Comparison of ENCODE assay signal across 8 cellular contexts in genomic region chr3:197298341-197298857, GRCh38. TPM values are rescaled to one million over a fixed set of nuclear protein-coding genes. Genes with fewer than 3 reads are reported as not detected.
DNase-seq lines count a peak whose midpoint lies in the region; ATAC-seq, FAIRE-seq and TF ChIP-seq lines count a peak whose summit lies in the region.

TSS of gene DLG1 (minus strand) at chr3:197298612. CDS start at chr3:197297204, 1,408 bp downstream.

- H3K27me3 ChIP-seq in left ventricle myocardium inferior (ENCODE audit: low read depth) (no peaks in the 10 kb centered on the region), uterus (no peaks in the 10 kb centered on the region)

- H3K4me1 ChIP-seq in left ventricle myocardium inferior (peaks cover 60% of the 10 kb centered on the region), uterus (peaks cover 0 to 4% of the 10 kb centered on the region in 2 donors)

- DNase-seq in GM12892 (ENCODE audit: insufficient read length), result peak; percentile 77
- DNase-seq in NCI-H1436 treated with DMSO at 0.1 percent for 48 hours (lab: John Stamatoyannopoulos, UW), result peak; percentile 82
- DNase-seq in T-helper 1 cell, result peak; percentile 66 to 86 (median 74)
- DNase-seq in amniotic stem cell (lab: John Stamatoyannopoulos, UW), result peak; percentile 79
- peak; percentile 88 for DNase-seq in left ventricle myocardium inferior
- DNase-seq in putamen (ENCODE audit: low spot score), result peak; percentile 87
- peak; percentile 86 to 88 for DNase-seq in uterus

- peak; percentile 41 for ATAC-seq in HG02840 (IDR thresholded peaks at IDR 0.05; ENCODE audit: low FRiP score, unreplicated experiment)

- FAIRE-seq in GM12892 (lab: Jason Lieb, UNC), result no peak

- no peaks in the 10 kb centered on the region for H3K9me3 ChIP-seq in left ventricle myocardium inferior (replicated peaks)
- no peaks in the 10 kb centered on the region for H3K9me3 ChIP-seq in uterus

- H3K27ac ChIP-seq in left ventricle myocardium inferior (replicated peaks), result peak within 1 kb of the TSS; percentile 93
- peak within 1 kb of the TSS; percentile 92 to 93 for H3K27ac ChIP-seq in uterus

- intact Hi-C loops in left ventricle myocardium inferior (cut with micrococcal nuclease) (no loop called here), uterus (cut with DNase I; ENCODE audit: low total_unique reads) (no loop called here)

- TF ChIP-seq POLR2A in GM12892 (IDR thresholded peaks at IDR 0.05; ENCODE audit: low read depth, low read length), result peak; percentile 77
- TF ChIP-seq POLR2A in uterus (IDR thresholded peaks at IDR 0.05), result peak in 1 of 2 donors; percentile 56

- no peak for TF ChIP-seq CTCF in left ventricle myocardium inferior (IDR thresholded peaks at IDR 0.05; ENCODE audit: borderline replicate concordance)
- no peak for TF ChIP-seq CTCF in uterus (IDR thresholded peaks at IDR 0.05)

- peak within 1 kb of the TSS; percentile 99 for H3K4me3 ChIP-seq in left ventricle myocardium inferior
- peak within 1 kb of the TSS; percentile 78 to 84 for H3K4me3 ChIP-seq in uterus

- peaks cover 8% of the 10 kb centered on the region for H3K36me3 ChIP-seq in left ventricle myocardium inferior
- no peaks in the 10 kb centered on the region for H3K36me3 ChIP-seq in uterus

RNA-seq across cellular contexts. Expression of gene DLG1, which starts in this region (rescaled TPM):
- polyA plus RNA-seq in GM12892 (2012; ENCODE audit: missing spikeins), result 35.1 TPM
- total RNA-seq in left ventricle myocardium inferior, result 60.1 TPM
- total RNA-seq in uterus, result 100 to 1,000 TPM in 2 of 4 donors, 10 to 100 TPM in 2; 24.1 to 139 (median 82.9) TPM

Comparison
In these comparisons a context has a peak if more than half of its experiments do, and no peak if none do; other contexts are left out.
1. Peak in every context shown above with its lines: DNase-seq, ATAC-seq, H3K4me3 ChIP-seq and H3K27ac ChIP-seq.